In genomic region chr11:100682247-100682969, GRCh38 we compare ENCODE assay signal across 8 cellular contexts. TPM values are rescaled to one million over a fixed set of nuclear protein-coding genes. Genes with fewer than 3 reads are reported as not detected.
DNase-seq lines count a peak whose midpoint lies in the region; TF ChIP-seq lines count a peak whose summit lies in the region.

No MANE protein-coding gene starts in this region.

- H3K4me3 ChIP-seq in BJ (ENCODE audit: low read depth, low read length) (no peak overlapping the region), brain microvascular endothelial cell (ENCODE audit: low read depth, low read length) (no peak overlapping the region)

- in situ Hi-C loops in KBM-7 (cut with MboI; ENCODE audit: low pct_unique_long_range_greater_than_20kb, low sequenced_read_pairs) = no loop called here
- in situ Hi-C loops in brain microvascular endothelial cell (cut with HindIII; ENCODE audit: low pct_ligation_motif_present, low sequenced_read_pairs) = no loop called here

- no peaks in the 10 kb centered on the region for H3K27me3 ChIP-seq in BJ (ENCODE audit: control insufficient read depth, insufficient read depth, low read length)
- no peaks in the 10 kb centered on the region for H3K27me3 ChIP-seq in brain microvascular endothelial cell (replicated peaks)

- CTCF ChIA-PET in BJ (lab: Yijun Ruan, JAX) = interaction anchor here (0.6 to 4.7 kb wide), 17 partner anchors 11 to 251 kb away, joined by 3 to 15 read pairs (median 4); no protein-coding TSS in a partner anchor

- TF ChIP-seq CTCF in BJ (IDR thresholded peaks at IDR 0.05; ENCODE audit: insufficient read depth, low read depth, low read length) (peak; percentile 53), brain microvascular endothelial cell (IDR thresholded peaks at IDR 0.05; ENCODE audit: low read depth, low read length, missing control alignments) (peak; percentile 31)

- POLR2A ChIA-PET in BJ (lab: Charles Lee) = no interaction called here

- no peak overlapping the region for H3K27ac ChIP-seq in brain microvascular endothelial cell

- DNase-seq in BJ (ENCODE audit: low read depth) = no peak
- DNase-seq in KBM-7 = peak; percentile 26
- DNase-seq in brain microvascular endothelial cell = no peak
- peak; percentile 21 for DNase-seq in midbrain (lab: John Stamatoyannopoulos, UW)
- DNase-seq in stimulated activated CD4-positive, alpha-beta T cell treated with anti-CD3 and anti-CD28 coated beads, Interleukin-2, amount 100 ng/mL, for 48 hours = no peak
- no peak for DNase-seq in mesenteric fat pad (ENCODE audit: low spot score)
- DNase-seq in cerebellum (ENCODE audit: low spot score) = no peak
- DNase-seq in activated effector memory CD4-positive, alpha-beta T cell treated with Interleukin-2 at 50 U/mL for 16 hours = no peak

- H3K36me3 ChIP-seq in BJ (ENCODE audit: control insufficient read depth, insufficient read depth, low read length) = no peaks in the 10 kb centered on the region
- no peaks in the 10 kb centered on the region for H3K36me3 ChIP-seq in brain microvascular endothelial cell (replicated peaks)

RNA-seq across cellular contexts. Expression of gene ARHGAP42, which starts 4.7 kb away (rescaled TPM):
- polyA plus RNA-seq in BJ (2011; rRNA removed) = 0.76 and 1.0 TPM in 2 replicates
- polyA minus RNA-seq in BJ (2011; rRNA and poly(A)+ RNA removed) = 0.93 and 1.5 TPM in 2 replicates
- total RNA-seq in mesenteric fat pad (20.7 TPM), cerebellum (21.4 TPM)

Comparison
In these comparisons a context has a peak if more than half of its experiments do, and no peak if none do; other contexts are left out.
1. DNase-seq: peak in KBM-7 (single experiment) and midbrain (single experiment); none in BJ (single experiment), brain microvascular endothelial cell (single experiment), stimulated activated CD4-positive, alpha-beta T cell treated with anti-CD3 and anti-CD28 coated beads, Interleukin-2, amount 100 ng/mL, for 48 hours (0 of 2), mesenteric fat pad (single experiment), cerebellum (single experiment) and activated effector memory CD4-positive, alpha-beta T cell treated with Interleukin-2 at 50 U/mL for 16 hours (single experiment).